ENCODE assay signal across 8 cellular contexts in the genomic region with DNA sequence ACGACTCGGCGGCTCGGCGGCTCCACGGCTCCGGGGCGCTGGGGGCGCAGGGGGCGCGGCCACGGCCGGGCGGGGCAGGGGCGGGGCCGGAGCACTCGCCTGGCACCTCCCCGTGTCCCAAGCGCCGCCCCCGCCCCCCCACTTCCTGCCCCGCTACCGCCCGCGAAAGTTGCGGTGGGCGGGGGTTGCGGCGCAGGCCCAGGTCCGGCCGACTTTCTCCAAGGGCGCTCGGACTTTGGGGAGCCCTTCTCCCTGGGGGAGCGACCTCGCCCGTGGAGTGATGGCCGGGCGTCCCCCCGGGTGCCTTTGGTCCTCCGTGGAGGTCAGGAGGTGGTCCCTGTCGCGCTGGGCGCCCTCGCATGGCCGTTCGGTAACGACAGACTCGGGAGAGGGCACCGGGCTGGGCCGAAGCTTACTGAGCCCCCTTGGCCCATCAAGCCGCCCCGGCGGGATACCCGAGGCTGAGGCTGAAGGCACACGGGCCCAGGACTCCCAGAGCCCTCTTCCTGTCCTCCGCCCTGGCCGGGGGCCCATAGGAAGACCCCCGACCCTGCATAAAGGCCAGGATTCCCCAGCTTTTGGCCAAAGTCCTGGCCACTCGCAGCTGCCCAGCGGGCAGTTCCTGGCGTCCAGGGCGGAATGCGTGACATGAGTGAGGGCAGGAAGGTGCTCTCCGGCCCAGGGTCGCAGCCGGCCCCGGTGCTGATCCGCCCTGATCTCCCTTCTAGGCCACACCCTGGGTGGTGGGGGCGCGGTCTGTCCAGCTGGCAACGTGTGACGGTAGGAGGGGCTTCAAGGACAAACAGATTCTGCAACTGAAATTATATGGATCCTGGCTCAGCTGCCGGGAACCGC. TPM values are rescaled to one million over a fixed set of nuclear protein-coding genes. Genes with fewer than 3 reads are reported as not detected.
DNase-seq lines count a peak whose midpoint lies in the region; ATAC-seq and TF ChIP-seq lines count a peak whose summit lies in the region.

No MANE protein-coding gene starts in this region.

- peak; percentile 16; the same call in 1 of the 2 replicates for TF ChIP-seq RAD21 in Ishikawa (IDR thresholded peaks at IDR 0.05; ENCODE audit: low read depth)
- peak; percentile 47 for TF ChIP-seq RAD21 in neural cell (conservative IDR thresholded peaks at IDR 0.05)

- intact Hi-C loops in activated T-helper 1 cell treated with anti-CD3 and anti-CD28 coated beads, Interleukin-12 subunit alpha, Interleukin-12 subunit beta, Interleukin-2, Interleukin-4 antibody, amounts not matched to agents 30 ng/mL and 10 ng/mL and 1 ng/mL, durations not matched to agents 14 hours and 24 hours and 36 hours (cut with micrococcal nuclease) = loop anchor here (1.0 to 5.0 kb wide), 5 partner anchors 32 to 576 kb away; a partner anchor contains a TSS

- H3K27ac ChIP-seq in Peyer's patch (peak overlapping the region; percentile 88 to 95 (median 92)), neural cell (ENCODE audit: low read length) (no peak overlapping the region), stomach smooth muscle (ENCODE audit: low read length) (peak overlapping the region; percentile 73)

- H3K4me3 ChIP-seq in Peyer's patch (peak overlapping the region; percentile 59 to 94 (median 90)), fibroblast of mammary gland (ENCODE audit: control insufficient read depth, low read depth, low read length) (peak overlapping the region; percentile 73), neural cell (ENCODE audit: low read length) (peak overlapping the region; percentile 73), stomach smooth muscle (ENCODE audit: low read length in 2 of 2) (peak overlapping the region; percentile 81 to 82)

- H3K9ac ChIP-seq in neural cell (ENCODE audit: low read length) (peak overlapping the region; percentile 77), stomach smooth muscle (ENCODE audit: low read length in 2 of 2) (peak overlapping the region; percentile 81 to 86)

- H3K36me3 ChIP-seq in Peyer's patch (no peaks in the 10 kb centered on the region), neural cell (ENCODE audit: insufficient read depth, low read length) (no peaks in the 10 kb centered on the region), stomach smooth muscle (ENCODE audit: control insufficient read depth in 2 of 2, insufficient read depth in 2 of 2, low read length in 2 of 2) (no peaks in the 10 kb centered on the region)

- peak; percentile 52 for ATAC-seq in GM21528 (IDR thresholded peaks at IDR 0.05; ENCODE audit: low FRiP score, unreplicated experiment)

- peaks cover 19% of the 10 kb centered on the region for H3K27me3 Mint-ChIP-seq in activated T-helper 1 cell treated with anti-CD3 and anti-CD28 coated beads, Interleukin-12 subunit alpha, Interleukin-12 subunit beta, Interleukin-2, Interleukin-4 antibody, amounts not matched to agents 30 ng/mL and 10 ng/mL and 1 ng/mL, durations not matched to agents 14 hours and 24 hours and 36 hours (ENCODE audit: insufficient read depth)

- peaks cover 25% of the 10 kb centered on the region for H3K79me2 ChIP-seq in neural cell (replicated peaks; ENCODE audit: insufficient read depth, low read length)

- H2AFZ ChIP-seq in neural cell (ENCODE audit: low read depth, low read length) = no peak overlapping the region

- no peaks in the 10 kb centered on the region for H3F3A ChIP-seq in neural cell (ENCODE audit: insufficient read depth, low read length, poor library complexity, severe bottlenecking)

- H3K27me3 ChIP-seq in Peyer's patch = no peaks in the 10 kb centered on the region
- H3K27me3 ChIP-seq in neural cell (ENCODE audit: insufficient read depth, low read depth, low read length) = no peaks in the 10 kb centered on the region
- H3K27me3 ChIP-seq in stomach smooth muscle (ENCODE audit: control insufficient read depth in 1 of 2, insufficient read depth in 2 of 2, low read length in 2 of 2) = peaks cover 0 to 3% of the 10 kb centered on the region in 2 donors

- H3K9me3 ChIP-seq in Peyer's patch = no peaks in the 10 kb centered on the region
- no peaks in the 10 kb centered on the region for H3K9me3 ChIP-seq in neural cell (ENCODE audit: low read length)
- H3K9me3 ChIP-seq in stomach smooth muscle (ENCODE audit: control insufficient read depth in 2 of 2, low read length in 2 of 2) = no peaks in the 10 kb centered on the region

- in situ Hi-C loops in Caki2 (cut with HindIII; ENCODE audit: low pct_unique_long_range_greater_than_20kb, low sequenced_read_pairs) = no loop called here

- TF ChIP-seq POLR2A in Peyer's patch (IDR thresholded peaks at IDR 0.05) = peak in 1 of 2 donors; percentile 56

- no peak overlapping the region for H3K27ac Mint-ChIP-seq in activated T-helper 1 cell treated with anti-CD3 and anti-CD28 coated beads, Interleukin-12 subunit alpha, Interleukin-12 subunit beta, Interleukin-2, Interleukin-4 antibody, amounts not matched to agents 30 ng/mL and 10 ng/mL and 1 ng/mL, durations not matched to agents 14 hours and 24 hours and 36 hours

- H3K4me1 ChIP-seq in Peyer's patch = peaks cover 0 to 32% (median 18%) of the 10 kb centered on the region in 4 donors
- peaks cover 23% of the 10 kb centered on the region for H3K4me1 ChIP-seq in stomach smooth muscle (ENCODE audit: control insufficient read depth, insufficient read depth, low read length)

- H3K4me2 ChIP-seq in neural cell (ENCODE audit: low read length) = peak overlapping the region; percentile 65

- peak in 5 of 6 experiments; percentile 12 to 54 (median 44) for TF ChIP-seq CTCF in Peyer's patch (IDR thresholded peaks at IDR 0.05)
- peak; percentile 25 for TF ChIP-seq CTCF in fibroblast of mammary gland (conservative IDR thresholded peaks at IDR 0.05; ENCODE audit: control insufficient read depth, insufficient read depth, low read depth, low read length)
- TF ChIP-seq CTCF in neural cell (IDR thresholded peaks at IDR 0.05; ENCODE audit: poor library complexity, severe bottlenecking) = peak; percentile 58

- DNase-seq in Caki2 (ENCODE audit: low read depth) (peak; percentile 83), Peyer's patch (peak; percentile 85 to 91 (median 91)), fibroblast of mammary gland (ENCODE audit: low read depth) (peak; percentile 94)
- DNase-seq in activated T-helper 1 cell treated with anti-CD3 and anti-CD28 coated beads, Interleukin-12 subunit alpha, Interleukin-12 subunit beta, Interleukin-2, Interleukin-4 antibody, amounts not matched to agents 30 ng/mL and 10 ng/mL and 1 ng/mL, durations not matched to agents 14 hours and 24 hours and 36 hours (ENCODE audit: low spot score) = peak; percentile 49

- H3K9me3 Mint-ChIP-seq in activated T-helper 1 cell treated with anti-CD3 and anti-CD28 coated beads, Interleukin-12 subunit alpha, Interleukin-12 subunit beta, Interleukin-2, Interleukin-4 antibody, amounts not matched to agents 30 ng/mL and 10 ng/mL and 1 ng/mL, durations not matched to agents 14 hours and 24 hours and 36 hours = no peaks in the 10 kb centered on the region

- H3K4me1 Mint-ChIP-seq in activated T-helper 1 cell treated with anti-CD3 and anti-CD28 coated beads, Interleukin-12 subunit alpha, Interleukin-12 subunit beta, Interleukin-2, Interleukin-4 antibody, amounts not matched to agents 30 ng/mL and 10 ng/mL and 1 ng/mL, durations not matched to agents 14 hours and 24 hours and 36 hours (ENCODE audit: low read depth) = no peaks in the 10 kb centered on the region

- H3K9me2 ChIP-seq in neural cell (ENCODE audit: insufficient read depth, low read length) = no peaks in the 10 kb centered on the region

- no peak for TF ChIP-seq EP300 in Ishikawa (IDR thresholded peaks at IDR 0.05; ENCODE audit: borderline replicate concordance)
- no peak for TF ChIP-seq EP300 in neural cell (conservative IDR thresholded peaks at IDR 0.05; ENCODE audit: poor library complexity, severe bottlenecking)

- H3K36me3 Mint-ChIP-seq in activated T-helper 1 cell treated with anti-CD3 and anti-CD28 coated beads, Interleukin-12 subunit alpha, Interleukin-12 subunit beta, Interleukin-2, Interleukin-4 antibody, amounts not matched to agents 30 ng/mL and 10 ng/mL and 1 ng/mL, durations not matched to agents 14 hours and 24 hours and 36 hours (ENCODE audit: low read depth) = no peaks in the 10 kb centered on the region

- peak overlapping the region; percentile 72 for H3K4me3 Mint-ChIP-seq in activated T-helper 1 cell treated with anti-CD3 and anti-CD28 coated beads, Interleukin-12 subunit alpha, Interleukin-12 subunit beta, Interleukin-2, Interleukin-4 antibody, amounts not matched to agents 30 ng/mL and 10 ng/mL and 1 ng/mL, durations not matched to agents 14 hours and 24 hours and 36 hours

- peaks cover under 1% of the 10 kb centered on the region for H4K20me1 ChIP-seq in neural cell (ENCODE audit: insufficient read depth)

TF ChIP-seq in Ishikawa, 13 proteins besides CTCF, POLR2A, EP300 and RAD21:
- 0 out of 2 replicates have a peak, but pooled peaks have one; percentile 10 for TF ChIP-seq EGR1 (IDR thresholded peaks at IDR 0.05)
- peak; percentile 97 for TF ChIP-seq ZBTB7A (IDR thresholded peaks at IDR 0.05; ENCODE audit: low read depth)
- no peak for TF ChIP-seq CREB1 (IDR thresholded peaks at IDR 0.05; ENCODE audit: low read depth)

TF ChIP-seq in neural cell, 6 proteins besides CTCF, POLR2A, EP300 and RAD21 (continues in another document):
- TF ChIP-seq TAF1 (IDR thresholded peaks at IDR 0.05; ENCODE audit: low read depth) (no peak), SMC3 (conservative IDR thresholded peaks at IDR 0.05; ENCODE audit: poor library complexity) (peak; percentile 63), POLR2AphosphoS5 (IDR thresholded peaks at IDR 0.05) (no peak)

RNA-seq across cellular contexts. Expression of a gene that starts 0.9 kb away (rescaled TPM):
- 24.3 and 25.1 TPM in 2 replicates for total RNA-seq in Caki2 (2014; rRNA removed; shearing (Covaris generic); ENCODE audit: low replicate concordance)
- total RNA-seq in Peyer's patch = 10 to 100 TPM; 47.9 to 61.8 (median 58.9) TPM
- 5.4 and 5.8 TPM in 2 replicates for total RNA-seq in activated T-helper 1 cell treated with anti-CD3 and anti-CD28 coated beads, Interleukin-12 subunit alpha, Interleukin-12 subunit beta, Interleukin-2, Interleukin-4 antibody, amounts not matched to agents 30 ng/mL and 10 ng/mL and 1 ng/mL, durations not matched to agents 14 hours and 24 hours and 36 hours
- 35.2 and 41.1 TPM in 2 replicates for polyA plus RNA-seq in neural cell
- 33.7 and 34.1 TPM in 2 replicates for polyA minus RNA-seq in neural cell

RNA-seq across cellular contexts. Expression of a gene that starts 32.3 kb away (rescaled TPM):
- 27.1 and 30.5 TPM in 2 replicates for total RNA-seq in Caki2 (2014; rRNA removed; shearing (Covaris generic); ENCODE audit: low replicate concordance)
- total RNA-seq in Peyer's patch = 10 to 100 TPM in 1 of 4 donors, 1 to 10 TPM in 3; 1.4 to 11.6 (median 2.3) TPM
- 12.3 and 14.5 TPM in 2 replicates for total RNA-seq in activated T-helper 1 cell treated with anti-CD3 and anti-CD28 coated beads, Interleukin-12 subunit alpha, Interleukin-12 subunit beta, Interleukin-2, Interleukin-4 antibody, amounts not matched to agents 30 ng/mL and 10 ng/mL and 1 ng/mL, durations not matched to agents 14 hours and 24 hours and 36 hours
- polyA plus RNA-seq in neural cell = 49.5 and 55.7 TPM in 2 replicates
- 36.0 and 38.0 TPM in 2 replicates for polyA minus RNA-seq in neural cell
